In the genomic region with DNA sequence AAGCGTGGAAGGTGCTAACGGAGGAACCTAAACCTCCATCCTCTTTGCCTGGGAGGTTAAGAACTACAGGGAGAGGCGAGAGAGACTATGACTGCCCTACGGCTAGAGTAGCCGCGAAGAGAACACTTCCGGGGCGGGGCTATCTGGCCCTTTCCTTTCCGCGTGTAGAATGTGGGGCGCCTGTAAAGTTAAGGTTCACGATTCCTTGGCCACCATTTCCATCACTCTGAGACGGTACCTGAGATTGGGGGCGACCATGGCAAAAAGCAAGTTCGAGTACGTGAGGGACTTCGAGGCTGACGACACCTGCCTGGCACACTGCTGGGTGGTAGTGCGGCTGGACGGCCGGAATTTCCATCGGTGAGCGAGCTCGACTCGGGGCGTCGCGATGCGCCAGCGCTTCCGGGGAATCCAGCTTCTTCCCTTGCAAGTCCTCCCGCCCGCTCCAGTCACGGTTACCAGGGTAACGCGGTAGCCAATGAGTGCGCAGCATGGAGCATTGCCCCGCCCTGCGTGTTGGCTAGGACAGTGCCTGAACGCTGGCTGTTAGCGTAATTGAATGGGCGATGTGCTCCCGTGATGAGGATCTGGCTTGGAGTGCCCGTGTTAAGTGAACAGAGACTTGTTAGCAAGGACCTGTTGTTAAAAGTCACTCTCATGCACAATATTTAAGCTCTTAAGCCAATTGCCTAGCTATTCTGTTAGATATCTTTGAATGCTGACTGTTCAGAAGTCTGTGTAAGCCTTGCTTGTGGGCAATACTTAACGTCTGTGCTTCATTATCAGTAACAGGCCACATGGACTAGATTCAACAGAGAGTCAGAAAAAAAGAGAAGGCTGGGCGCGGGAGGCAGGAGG, we compare ENCODE assay signal across 8 cellular contexts. TPM values are rescaled to one million over a fixed set of nuclear protein-coding genes. Genes with fewer than 3 reads are reported as not detected.
DNase-seq lines count a peak whose midpoint lies in the region; ATAC-seq, FAIRE-seq and TF ChIP-seq lines count a peak whose summit lies in the region.

A gene (plus strand): TSS at position 149 of the 858 bp plus-strand sequence. CDS start 21 bp downstream, at position 170.

- ATAC-seq in GM21526 (IDR thresholded peaks at IDR 0.05; ENCODE audit: low FRiP score, unreplicated experiment), result peak; percentile 91

- H3K9me3 ChIP-seq in OCI-LY7 (ENCODE audit: low read length) (peaks cover 20% of the 10 kb centered on the region), endothelial cell of umbilical vein (replicated peaks; ENCODE audit: control insufficient read depth, insufficient read depth, low read length) (no peaks in the 10 kb centered on the region)

- H3K79me2 ChIP-seq in OCI-LY7 (ENCODE audit: insufficient read depth, low read depth, low read length) (peaks cover 17% of the 10 kb centered on the region; the same call in 1 of the 2 replicates), endothelial cell of umbilical vein (ENCODE audit: control insufficient read depth, insufficient read depth, low read length) (no peaks in the 10 kb centered on the region)

- POLR2A ChIA-PET in OCI-LY7 (lab: Charles Lee) (interaction anchor here (0.8 to 4.9 kb wide), 7 partner anchors 10 to 298 kb away, joined by 3 to 31 read pairs (median 5); a partner anchor contains a TSS), endothelial cell of umbilical vein (lab: Charles Lee) (interaction anchor here (0.6 to 0.7 kb wide), 2 partner anchors 12 to 1197 kb away, joined by 3 read pairs; no protein-coding TSS in a partner anchor)

- no peaks in the 10 kb centered on the region for H3K27me3 ChIP-seq in endothelial cell of umbilical vein (ENCODE audit: control insufficient read depth in 2 of 2, insufficient read depth in 2 of 2, low read length in 2 of 2)

- FAIRE-seq in D721Med (lab: Jason Lieb, UNC), result peak; percentile 60
- FAIRE-seq in endothelial cell of umbilical vein (lab: Jason Lieb, UNC), result peak; percentile 93

- TF ChIP-seq CTCF in D721Med (IDR thresholded peaks at IDR 0.05; ENCODE audit: insufficient read depth, missing control alignments), result no peak
- TF ChIP-seq CTCF in OCI-LY7 (conservative IDR thresholded peaks at IDR 0.05; ENCODE audit: low read length), result no peak
- no peak for TF ChIP-seq CTCF in endothelial cell of umbilical vein (IDR thresholded peaks at IDR 0.05; ENCODE audit: extremely low read depth in 1 of 2, insufficient read depth in 1 of 2, low read depth in 1 of 2, low read length in 2 of 2)

- no peaks in the 10 kb centered on the region for H3K9me1 ChIP-seq in endothelial cell of umbilical vein (replicated peaks; ENCODE audit: control insufficient read depth, extremely low read depth, insufficient read depth, low read length)

- H3K36me3 ChIP-seq in OCI-LY7 (ENCODE audit: insufficient read depth, low read length) (peaks cover 61% of the 10 kb centered on the region), endothelial cell of umbilical vein (ENCODE audit: control insufficient read depth in 2 of 2, extremely low read depth in 1 of 2, insufficient read depth in 2 of 2, low read length in 2 of 2) (no peaks in the 10 kb centered on the region)

- CTCF ChIA-PET in OCI-LY7 (lab: Charles Lee; ENCODE audit: unreplicated experiment) (interaction anchor here (1.0 to 2.6 kb wide), 2 partner anchors 12 to 124 kb away, joined by 3 to 15 read pairs; a partner anchor contains a TSS), endothelial cell of umbilical vein (lab: Charles Lee) (interaction anchor here (0.6 to 2.6 kb wide), 7 partner anchors 12 to 403 kb away, joined by 3 to 24 read pairs (median 5); a partner anchor contains a TSS)

- H3K27ac ChIP-seq in OCI-LY7 (ENCODE audit: low read depth, low read length, poor library complexity, severe bottlenecking) (peak within 1 kb of the TSS; percentile 88), endothelial cell of umbilical vein (ENCODE audit: insufficient read depth, low read depth, low read length) (peak within 1 kb of the TSS; percentile 33)

- dilution Hi-C loops in endothelial cell of umbilical vein (cut with MboI; ENCODE audit: extremely low pct_ligation_motif_present, low sequenced_read_pairs), result no loop called here

- H3K4me1 ChIP-seq in OCI-LY7 (ENCODE audit: insufficient read depth, low read length, poor library complexity, severe bottlenecking) (peaks cover 30% of the 10 kb centered on the region), endothelial cell of umbilical vein (ENCODE audit: control insufficient read depth, extremely low read depth, insufficient read depth, low read length) (no peaks in the 10 kb centered on the region)

- TF ChIP-seq POLR2A in endothelial cell of umbilical vein (IDR thresholded peaks at IDR 0.05; ENCODE audit: low read depth, low read length), result peak; percentile 73

- H3K9me2 ChIP-seq in OCI-LY7 (ENCODE audit: insufficient read depth, low read length), result no peaks in the 10 kb centered on the region

- DNase-seq in D721Med (ENCODE audit: insufficient read length, low spot score), result peak; percentile 75
- peak; percentile 87 for DNase-seq in HuH-7.5 (ENCODE audit: low spot score)
- DNase-seq in OCI-LY7 (ENCODE audit: low spot score), result peak; percentile 96
- DNase-seq in activated T-cell treated with anti-CD3 and anti-CD28 coated beads for 1 hour (ENCODE audit: low read depth), result peak; percentile 98
- peak; percentile 98 for DNase-seq in endothelial cell of umbilical vein (ENCODE audit: low read depth, low spot score)
- DNase-seq in middle frontal gyrus (ENCODE audit: extremely low spot score, low spot score), result peak; percentile 100
- peak; percentile 97 to 99 for DNase-seq in stimulated activated CD8-positive, alpha-beta memory T cell treated with anti-CD3 and anti-CD28 coated beads, Interleukin-2, amount 100 ng/mL, for 48 hours (ENCODE audit: low read depth in 2 of 2)

- H3K9ac ChIP-seq in endothelial cell of umbilical vein (replicated peaks; ENCODE audit: extremely low read depth, insufficient read depth, low read length), result peak within 1 kb of the TSS; percentile 61

- H3K4me3 ChIP-seq in OCI-LY7 (ENCODE audit: low read depth, low read length, poor library complexity, severe bottlenecking) (peak within 1 kb of the TSS; percentile 75), endothelial cell of umbilical vein (replicated peaks in 1 of 3; ENCODE audit: insufficient read depth in 1 of 3, low read depth in 1 of 3, low read length in 3 of 3) (peak within 1 kb of the TSS in 2 of 3 experiments; percentile 65 to 79)

- H2AFZ ChIP-seq in OCI-LY7 (ENCODE audit: low read length) (peak within 1 kb of the TSS; percentile 75), endothelial cell of umbilical vein (ENCODE audit: low read depth, low read length) (peak within 1 kb of the TSS; percentile 68)

- TSS peak; percentile 65 for BruUV-seq in OCI-LY7 (replicated peaks; lab: Mats Ljungman, UMichigan)
- TSS peak; percentile 90 for BruUV-seq in endothelial cell of umbilical vein (replicated peaks; lab: Mats Ljungman, UMichigan)

- intact Hi-C loops in OCI-LY7 (cut with micrococcal nuclease; ENCODE audit: unreplicated experiment), result loop anchor here (1.0 to 5.0 kb wide), 2 partner anchors 229 to 464 kb away; a partner anchor contains a TSS
- intact Hi-C loops in endothelial cell of umbilical vein (cut with micrococcal nuclease), result loop anchor here (1.0 to 5.0 kb wide), 2 partner anchors 12 to 589 kb away; a partner anchor contains a TSS

- H3K4me2 ChIP-seq in OCI-LY7 (ENCODE audit: low read length) (peak within 1 kb of the TSS; percentile 91), endothelial cell of umbilical vein (ENCODE audit: insufficient read depth, low read length) (peak within 1 kb of the TSS; percentile 60)

- no peaks in the 10 kb centered on the region for H4K20me1 ChIP-seq in OCI-LY7 (ENCODE audit: insufficient read depth, low read length)
- no peaks in the 10 kb centered on the region for H4K20me1 ChIP-seq in endothelial cell of umbilical vein (replicated peaks; ENCODE audit: control insufficient read depth, extremely low read depth, insufficient read depth, low read length)

TF ChIP-seq in endothelial cell of umbilical vein, 7 proteins besides CTCF, POLR2A, EP300 and RAD21:
- TF ChIP-seq, protein P1, sequence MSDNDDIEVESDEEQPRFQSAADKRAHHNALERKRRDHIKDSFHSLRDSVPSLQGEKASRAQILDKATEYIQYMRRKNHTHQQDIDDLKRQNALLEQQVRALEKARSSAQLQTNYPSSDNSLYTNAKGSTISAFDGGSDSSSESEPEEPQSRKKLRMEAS (IDR thresholded peaks at IDR 0.05; ENCODE audit: insufficient read depth, insufficient read length), result no peak
- TF ChIP-seq FOS (IDR thresholded peaks at IDR 0.05; ENCODE audit: borderline replicate concordance, insufficient read depth, low read length) (no peak), JUN (IDR thresholded peaks at IDR 0.05; ENCODE audit: borderline replicate concordance, insufficient read depth, insufficient read length, low read depth) (no peak), POLR2AphosphoS5 (IDR thresholded peaks at IDR 0.05; ENCODE audit: insufficient read depth, low read depth, low read length) (peak; percentile 73)
TF ChIP-seq in endothelial cell of umbilical vein: peak in this region for 1.

RNA-seq across cellular contexts. Expression of the gene that starts here (rescaled TPM):
- 20.7 and 30.5 TPM in 2 replicates for total RNA-seq in OCI-LY7 (2014; rRNA removed; shearing (Covaris generic))
- total RNA-seq in OCI-LY7 (2022) (18.5 and 21.0 TPM in 2 replicates), endothelial cell of umbilical vein (3.7 and 7.6 TPM in 2 replicates)
- polyA plus RNA-seq in endothelial cell of umbilical vein, result 2.9 and 4.4 TPM in 2 replicates
- 6.4 and 6.7 TPM in 2 replicates for polyA plus RNA-seq in endothelial cell of umbilical vein (2011; cell fraction: cytosol; rRNA removed)
- polyA plus RNA-seq in endothelial cell of umbilical vein (2011; cell fraction: nucleus; rRNA removed), result 4.7 and 5.3 TPM in 2 replicates
- 6.7 and 6.8 TPM in 2 replicates for polyA plus RNA-seq in endothelial cell of umbilical vein (2012)
- 6.0 and 10.9 TPM in 2 replicates for polyA minus RNA-seq in endothelial cell of umbilical vein
- polyA minus RNA-seq in endothelial cell of umbilical vein (2011; cell fraction: cytosol; rRNA and poly(A)+ RNA removed), result 15.1 TPM
- 2.3 and 3.0 TPM in 2 replicates for polyA minus RNA-seq in endothelial cell of umbilical vein (2011; cell fraction: nucleus; rRNA and poly(A)+ RNA removed)

Comparison
In these comparisons a context has a peak if more than half of its experiments do, and no peak if none do; other contexts are left out.
1. Peak in every context shown above with its lines: DNase-seq, ATAC-seq, H3K4me3 ChIP-seq and H3K27ac ChIP-seq.